ENCODE assay signal across 8 cellular contexts in the genomic region with DNA sequence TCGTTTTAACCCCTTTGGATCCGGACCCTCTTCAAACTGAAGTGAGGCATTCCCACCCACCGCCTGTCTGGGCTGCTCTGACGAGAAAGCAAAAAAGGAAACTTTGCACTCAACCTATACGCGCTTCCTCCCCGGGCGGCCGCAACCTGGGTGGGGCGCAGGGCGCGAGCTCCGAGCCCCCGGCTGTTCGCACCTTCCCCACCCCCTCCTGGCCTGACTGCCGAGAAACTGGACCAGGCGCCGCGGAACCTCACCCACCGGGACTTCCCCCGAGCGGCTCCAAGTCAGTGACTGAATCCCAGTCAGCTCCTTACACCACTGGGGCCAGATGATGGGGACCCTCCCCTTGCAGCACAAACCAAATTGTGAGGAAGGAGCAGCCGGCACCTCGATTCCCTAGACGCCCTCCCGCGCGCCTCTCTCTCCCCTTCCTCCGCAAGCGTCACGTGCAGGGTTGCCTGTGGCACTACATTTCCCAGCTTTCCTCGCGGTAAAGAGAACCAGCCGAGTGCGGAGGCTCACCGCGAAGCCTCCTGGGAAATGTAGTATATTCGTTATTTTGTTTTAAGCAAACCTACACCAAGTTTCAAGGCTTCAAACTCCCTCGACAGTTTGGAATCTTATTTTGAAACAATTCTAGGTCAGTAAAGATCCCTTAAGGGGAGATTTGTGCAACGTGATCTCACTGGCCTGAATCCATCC. TPM values are rescaled to one million over a fixed set of nuclear protein-coding genes. Genes with fewer than 3 reads are reported as not detected.
DNase-seq lines count a peak whose midpoint lies in the region; ATAC-seq and TF ChIP-seq lines count a peak whose summit lies in the region.

A gene with protein sequence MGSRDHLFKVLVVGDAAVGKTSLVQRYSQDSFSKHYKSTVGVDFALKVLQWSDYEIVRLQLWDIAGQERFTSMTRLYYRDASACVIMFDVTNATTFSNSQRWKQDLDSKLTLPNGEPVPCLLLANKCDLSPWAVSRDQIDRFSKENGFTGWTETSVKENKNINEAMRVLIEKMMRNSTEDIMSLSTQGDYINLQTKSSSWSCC (minus strand): TSS at position 468 of the 702 bp plus-strand sequence. CDS start 526 bp downstream, outside the sequence.

- no peaks in the 10 kb centered on the region for H3K79me2 ChIP-seq in PC-9 (ENCODE audit: low read depth)

- no peaks in the 10 kb centered on the region for H4K20me1 ChIP-seq in PC-9 (ENCODE audit: insufficient read depth)

- BruUV-seq in PC-9 (replicated peaks; lab: Mats Ljungman, UMichigan), result no TSS peak

- H3K9me3 Mint-ChIP-seq in activated T-cell treated with anti-CD3 and anti-CD28 coated beads, Interleukin-2, amount 50 U/mL, for 24 hours, result no peaks in the 10 kb centered on the region

- peaks cover 27% of the 10 kb centered on the region for H3K36me3 Mint-ChIP-seq in activated T-cell treated with anti-CD3 and anti-CD28 coated beads, Interleukin-2, amount 50 U/mL, for 24 hours (ENCODE audit: low read depth)

- peak within 1 kb of the TSS; percentile 93 for H2AFZ ChIP-seq in PC-9

- H3K4me3 ChIP-seq in PC-9, result peak within 1 kb of the TSS; percentile 86
- H3K4me3 ChIP-seq in esophagus muscularis mucosa, result peak within 1 kb of the TSS; percentile 69 to 92 (median 84)
- H3K4me3 ChIP-seq in muscle layer of duodenum (ENCODE audit: low read depth in 1 of 2, low read length in 2 of 2), result peak within 1 kb of the TSS; percentile 86 to 87

- H3K9me2 ChIP-seq in PC-9 (ENCODE audit: insufficient read depth), result no peaks in the 10 kb centered on the region

- intact Hi-C loops in PC-9 (cut with micrococcal nuclease; ENCODE audit: unreplicated experiment), result loop anchor here (2.0 kb wide), 1 partner anchor 24 kb away; a partner anchor contains a TSS
- intact Hi-C loops in esophagus muscularis mucosa (cut with DNase I), result no loop called here

- H3K9me3 ChIP-seq in PC-9 (ENCODE audit: insufficient read depth, low read depth) (no peaks in the 10 kb centered on the region), esophagus muscularis mucosa (no peaks in the 10 kb centered on the region), muscle layer of duodenum (ENCODE audit: control insufficient read depth in 1 of 2, low read length in 2 of 2) (no peaks in the 10 kb centered on the region)

- no peaks in the 10 kb centered on the region for H3K27me3 Mint-ChIP-seq in activated T-cell treated with anti-CD3 and anti-CD28 coated beads, Interleukin-2, amount 50 U/mL, for 24 hours

- no peak within 1 kb of the TSS for H3K27ac ChIP-seq in PC-9
- H3K27ac ChIP-seq in esophagus muscularis mucosa (replicated peaks in 1 of 4), result peak within 1 kb of the TSS; percentile 73 to 83 (median 78)
- H3K27ac ChIP-seq in muscle layer of duodenum (ENCODE audit: low read length), result peak within 1 kb of the TSS; percentile 21

- TF ChIP-seq CTCF in PC-9 (conservative IDR thresholded peaks at IDR 0.05), result no peak
- TF ChIP-seq CTCF in esophagus muscularis mucosa (IDR thresholded peaks at IDR 0.05), result no peak

- TF ChIP-seq EP300 in Ishikawa (IDR thresholded peaks at IDR 0.05; ENCODE audit: borderline replicate concordance), result no peak
- no peak for TF ChIP-seq EP300 in esophagus muscularis mucosa (IDR thresholded peaks at IDR 0.05)

- H3K4me1 ChIP-seq in PC-9 (replicated peaks; ENCODE audit: insufficient read depth) (peaks cover 8% of the 10 kb centered on the region), esophagus muscularis mucosa (peaks cover 7 to 26% (median 20%) of the 10 kb centered on the region in 4 donors), muscle layer of duodenum (ENCODE audit: control insufficient read depth in 1 of 2, insufficient read depth in 2 of 2, low read length in 2 of 2) (peaks cover 4 to 5% of the 10 kb centered on the region in 2 donors)

- no peaks in the 10 kb centered on the region for H3K27me3 ChIP-seq in PC-9 (ENCODE audit: insufficient read depth, low read depth)
- no peaks in the 10 kb centered on the region for H3K27me3 ChIP-seq in esophagus muscularis mucosa
- no peaks in the 10 kb centered on the region for H3K27me3 ChIP-seq in muscle layer of duodenum (ENCODE audit: low read depth, low read length)

- CTCF ChIA-PET in PC-9 (lab: Charles Lee), result interaction anchor here (0.6 kb wide), 1 partner anchor 144 kb away, joined by 4 read pairs; no protein-coding TSS in a partner anchor

- H3F3A ChIP-seq in PC-9 (ENCODE audit: insufficient read depth, low read depth), result no peaks in the 10 kb centered on the region

- H3K27ac Mint-ChIP-seq in activated T-cell treated with anti-CD3 and anti-CD28 coated beads, Interleukin-2, amount 50 U/mL, for 24 hours, result peak within 1 kb of the TSS; percentile 91

- ATAC-seq in GM21576 (IDR thresholded peaks at IDR 0.05; ENCODE audit: unreplicated experiment), result peak; percentile 78

- H3K36me3 ChIP-seq in PC-9 (ENCODE audit: low read depth), result no peaks in the 10 kb centered on the region
- H3K36me3 ChIP-seq in esophagus muscularis mucosa, result peaks cover 0 to 10% (median 4%) of the 10 kb centered on the region in 4 donors
- H3K36me3 ChIP-seq in muscle layer of duodenum (ENCODE audit: control insufficient read depth in 1 of 2, insufficient read depth in 2 of 2, low read length in 2 of 2), result peaks cover 4 to 11% of the 10 kb centered on the region in 2 donors

- POLR2A ChIA-PET in PC-9 (lab: Charles Lee; ENCODE audit: unreplicated experiment), result interaction anchor here (0.5 to 0.6 kb wide), 2 partner anchors 13 to 35 kb away, joined by 3 to 4 read pairs; no protein-coding TSS in a partner anchor

- DNase-seq in DMS114 treated with DMSO at 0.1 percent for 48 hours (lab: John Stamatoyannopoulos, UW; ENCODE audit: unreplicated experiment) (peak; percentile 80), PC-9 (peak; percentile 61 to 70), esophagus muscularis mucosa (ENCODE audit: extremely low spot score) (peak; percentile 93)
- peak; percentile 83 for DNase-seq in activated T-cell treated with anti-CD3 and anti-CD28 coated beads, Interleukin-2, amount 50 U/mL, for 24 hours
- DNase-seq in stimulated activated CD8-positive, alpha-beta memory T cell treated with anti-CD3 and anti-CD28 coated beads, Interleukin-7, amount 100 ng/mL, for 24 hours (ENCODE audit: low read depth), result peak; percentile 60

- peak; percentile 50 for TF ChIP-seq POLR2A in esophagus muscularis mucosa (IDR thresholded peaks at IDR 0.05; ENCODE audit: low read depth)

- peak within 1 kb of the TSS; percentile 67 for H3K4me2 ChIP-seq in PC-9

- 0% methylated on average over 16 of the region's 40 CpGs for WGBS in esophagus muscularis mucosa

- H3K4me1 Mint-ChIP-seq in activated T-cell treated with anti-CD3 and anti-CD28 coated beads, Interleukin-2, amount 50 U/mL, for 24 hours (ENCODE audit: low read depth), result peaks cover 49% of the 10 kb centered on the region

- H3K4me3 Mint-ChIP-seq in activated T-cell treated with anti-CD3 and anti-CD28 coated beads, Interleukin-2, amount 50 U/mL, for 24 hours, result peak within 1 kb of the TSS; percentile 88

- TF ChIP-seq RAD21 in Ishikawa (IDR thresholded peaks at IDR 0.05; ENCODE audit: low read depth), result no peak

TF ChIP-seq in Ishikawa, 13 proteins besides CTCF, POLR2A, EP300 and RAD21:
- TF ChIP-seq YY1 (IDR thresholded peaks at IDR 0.05; ENCODE audit: low read depth) (no peak), ZBTB7A (IDR thresholded peaks at IDR 0.05; ENCODE audit: low read depth) (peak; percentile 69; the same call in 1 of the 2 replicates), NFIC (IDR thresholded peaks at IDR 0.05) (no peak), FOXM1 (IDR thresholded peaks at IDR 0.05; ENCODE audit: borderline replicate concordance, low read depth) (no peak), TAF1 (IDR thresholded peaks at IDR 0.05; ENCODE audit: low read depth) (peak; percentile 59), CEBPB (IDR thresholded peaks at IDR 0.05) (no peak), TEAD4 (IDR thresholded peaks at IDR 0.05) (no peak), CREB1 (IDR thresholded peaks at IDR 0.05; ENCODE audit: low read depth) (no peak)
- TF ChIP-seq, protein P1, sequence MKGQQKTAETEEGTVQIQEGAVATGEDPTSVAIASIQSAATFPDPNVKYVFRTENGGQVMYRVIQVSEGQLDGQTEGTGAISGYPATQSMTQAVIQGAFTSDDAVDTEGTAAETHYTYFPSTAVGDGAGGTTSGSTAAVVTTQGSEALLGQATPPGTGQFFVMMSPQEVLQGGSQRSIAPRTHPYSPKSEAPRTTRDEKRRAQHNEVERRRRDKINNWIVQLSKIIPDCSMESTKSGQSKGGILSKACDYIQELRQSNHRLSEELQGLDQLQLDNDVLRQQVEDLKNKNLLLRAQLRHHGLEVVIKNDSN (IDR thresholded peaks at IDR 0.05), result peak; percentile 98
- TF ChIP-seq, protein P2, sequence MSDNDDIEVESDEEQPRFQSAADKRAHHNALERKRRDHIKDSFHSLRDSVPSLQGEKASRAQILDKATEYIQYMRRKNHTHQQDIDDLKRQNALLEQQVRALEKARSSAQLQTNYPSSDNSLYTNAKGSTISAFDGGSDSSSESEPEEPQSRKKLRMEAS (IDR thresholded peaks at IDR 0.05), result peak; percentile 92

RNA-seq across cellular contexts. Expression of the gene that starts here (rescaled TPM):
- 10.4 and 11.1 TPM in 2 replicates for total RNA-seq in PC-9 (2021)
- total RNA-seq in esophagus muscularis mucosa, result 10 to 100 TPM; 28.5 to 59.2 (median 41.8) TPM
